28 cellular contexts compared by ENCODE assay signal in the genomic region with DNA sequence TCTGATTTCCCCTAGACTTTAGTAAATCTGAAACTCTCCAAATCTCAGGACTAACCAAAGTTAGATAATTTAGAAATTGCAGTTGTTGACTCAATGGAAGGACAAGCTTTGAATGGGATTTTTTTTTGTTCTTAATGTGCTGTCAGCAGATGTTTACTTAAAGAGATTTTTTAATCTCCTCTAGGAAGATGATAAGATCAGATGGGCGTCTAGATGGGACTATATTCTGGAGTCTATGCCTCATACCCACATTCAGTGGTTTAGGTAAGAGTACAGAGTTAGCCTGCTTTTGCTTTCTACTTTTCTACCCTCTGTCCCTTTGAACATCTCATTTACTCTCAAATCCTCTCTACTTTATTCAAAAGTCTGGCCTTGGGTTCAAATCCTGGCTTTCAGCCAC. TPM values are rescaled to one million over a fixed set of nuclear protein-coding genes. Genes with fewer than 3 reads are reported as not detected.
DNase-seq lines count a peak whose midpoint lies in the region; ATAC-seq and TF ChIP-seq lines count a peak whose summit lies in the region.
"Had no signal": no experiment of that assay in that cellular context is flagged by ENCODE, and none has a peak within 500 bp of the region (broad histone marks: within the 10 kb centered on the region; RNA-seq: fewer than 3 reads in every experiment).

No MANE protein-coding gene starts in this region.

- peaks cover 10% of the 10 kb centered on the region for H3K4me1 ChIP-seq in PC-9 (replicated peaks; ENCODE audit: insufficient read depth)
- H3K4me1 ChIP-seq: body of pancreas, Peyer's patch, prostate gland, sigmoid colon, testis, uterus had no signal

- peaks cover 14% of the 10 kb centered on the region for H4K20me1 ChIP-seq in PC-9 (ENCODE audit: insufficient read depth)

- peak; percentile 30 to 49 for ATAC-seq in activated naive CD4-positive, alpha-beta T cell treated with anti-CD3 and anti-CD28 coated beads, Interleukin-2, amount 50 U/mL, for 72 hours
- no peak for ATAC-seq in GM18861 (IDR thresholded peaks at IDR 0.05; ENCODE audit: unreplicated experiment)
- ATAC-seq: body of pancreas; left lobe of liver; stimulated activated naive B cell treated with anti-CD40 and anti-IgM and Interleukin-4, amounts not matched to agents 10 μg/mL and 1 μg/mL and 100 μg/mL, for 72 hours had no signal

- H3K4me3 ChIP-seq in PC-9 = no peak overlapping the region
- H3K4me3 ChIP-seq: BLaER1 treated with 17β-estradiol and CSF1 and Interleukin-3, amounts not matched to agents 10 nM and 100 nM; body of pancreas; GM23248; Peyer's patch; prostate gland; sigmoid colon; testis; uterus had no signal

- H3K9me3 ChIP-seq in PC-9 (ENCODE audit: insufficient read depth, low read depth) = no peaks in the 10 kb centered on the region
- H3K9me3 ChIP-seq: BLaER1 treated with 17β-estradiol and CSF1 and Interleukin-3, amounts not matched to agents 10 nM and 100 nM; body of pancreas; Peyer's patch; prostate gland; sigmoid colon; testis; uterus had no signal

- no peaks in the 10 kb centered on the region for H3K27me3 ChIP-seq in PC-9 (ENCODE audit: insufficient read depth, low read depth)
- H3K27me3 ChIP-seq: BLaER1 treated with 17β-estradiol and CSF1 and Interleukin-3, amounts not matched to agents 10 nM and 100 nM; body of pancreas; Peyer's patch; sigmoid colon; testis; uterus had no signal

- CTCF ChIA-PET in activated naive CD4-positive, alpha-beta T cell treated with anti-CD3 and anti-CD28 coated beads for 36 hours (lab: Charles Lee) = interaction anchor here (0.6 to 1.0 kb wide), 2 partner anchors 100 to 117 kb away, joined by 3 read pairs; no protein-coding TSS in a partner anchor
- CTCF ChIA-PET in PC-9 (lab: Charles Lee) = no interaction called here

- no peaks in the 10 kb centered on the region for H3K9me2 ChIP-seq in PC-9 (ENCODE audit: insufficient read depth)

- no peak overlapping the region for H2AFZ ChIP-seq in PC-9
- H2AFZ ChIP-seq: GM23248 had no signal

- H3F3A ChIP-seq in PC-9 (ENCODE audit: insufficient read depth, low read depth) = peaks cover 6% of the 10 kb centered on the region; the same call in 1 of the 2 replicates

- no peaks in the 10 kb centered on the region for H3K9me3 Mint-ChIP-seq in activated naive CD4-positive, alpha-beta T cell treated with anti-CD3 and anti-CD28 coated beads, Interleukin-2, amount 50 U/mL, for 72 hours
- no peaks in the 10 kb centered on the region for H3K9me3 Mint-ChIP-seq in activated naive CD4-positive, alpha-beta T cell treated with anti-CD3 and anti-CD28 coated beads for 36 hours
- no peaks in the 10 kb centered on the region for H3K9me3 Mint-ChIP-seq in stimulated activated naive CD8-positive, alpha-beta T cell treated with anti-CD3 and anti-CD28 coated beads, Interleukin-15, Interleukin-2, amounts not matched to agents 100 ng/mL and 50 ng/mL, for 24 hours
- H3K9me3 Mint-ChIP-seq: stimulated activated naive B cell treated with anti-CD40 and anti-IgM and Interleukin-4, amounts not matched to agents 10 μg/mL and 1 μg/mL and 100 μg/mL, for 72 hours had no signal

- H3K4me3 Mint-ChIP-seq in activated naive CD4-positive, alpha-beta T cell treated with anti-CD3 and anti-CD28 coated beads for 36 hours = no peak overlapping the region
- no peak overlapping the region for H3K4me3 Mint-ChIP-seq in stimulated activated naive CD8-positive, alpha-beta T cell treated with anti-CD3 and anti-CD28 coated beads, Interleukin-15, Interleukin-2, amounts not matched to agents 100 ng/mL and 50 ng/mL, for 24 hours
- H3K4me3 Mint-ChIP-seq: stimulated activated naive B cell treated with anti-CD40 and anti-IgM and Interleukin-4, amounts not matched to agents 10 μg/mL and 1 μg/mL and 100 μg/mL, for 72 hours had no signal

- H3K4me2 ChIP-seq in PC-9 = no peak overlapping the region
- H3K4me2 ChIP-seq: BLaER1 treated with 17β-estradiol and CSF1 and Interleukin-3, amounts not matched to agents 10 nM and 100 nM had no signal

- POLR2A ChIA-PET in PC-9 (lab: Charles Lee; ENCODE audit: unreplicated experiment) = no interaction called here

- no peaks in the 10 kb centered on the region for H3K27me3 Mint-ChIP-seq in activated naive CD4-positive, alpha-beta T cell treated with anti-CD3 and anti-CD28 coated beads for 36 hours (ENCODE audit: low read depth)
- H3K27me3 Mint-ChIP-seq in stimulated activated naive CD8-positive, alpha-beta T cell treated with anti-CD3 and anti-CD28 coated beads, Interleukin-15, Interleukin-2, amounts not matched to agents 100 ng/mL and 50 ng/mL, for 24 hours = no peaks in the 10 kb centered on the region
- H3K27me3 Mint-ChIP-seq: stimulated activated naive B cell treated with anti-CD40 and anti-IgM and Interleukin-4, amounts not matched to agents 10 μg/mL and 1 μg/mL and 100 μg/mL, for 72 hours had no signal

- peaks cover 36% of the 10 kb centered on the region for H3K4me1 Mint-ChIP-seq in activated naive CD4-positive, alpha-beta T cell treated with anti-CD3 and anti-CD28 coated beads for 36 hours (ENCODE audit: low read depth)
- peaks cover 34% of the 10 kb centered on the region for H3K4me1 Mint-ChIP-seq in stimulated activated naive CD8-positive, alpha-beta T cell treated with anti-CD3 and anti-CD28 coated beads, Interleukin-15, Interleukin-2, amounts not matched to agents 100 ng/mL and 50 ng/mL, for 24 hours (ENCODE audit: low read depth)

- no peak for DNase-seq in activated naive CD4-positive, alpha-beta T cell treated with anti-CD3 and anti-CD28 coated beads, Interleukin-2, amount 50 U/mL, for 72 hours (ENCODE audit: low spot score in 2 of 2)
- no peak for DNase-seq in activated naive CD4-positive, alpha-beta T cell treated with anti-CD3 and anti-CD28 coated beads for 36 hours
- DNase-seq in NCI-H82 treated with DMSO at 0.1 percent for 48 hours (lab: John Stamatoyannopoulos, UW; ENCODE audit: unreplicated experiment) (peak; percentile 72), dermis blood vessel endothelial cell (peak; percentile 7), PC-9 (no peak), posterior cingulate gyrus (no peak)
- DNase-seq: activated T-cell treated with anti-CD3 and anti-CD28 coated beads, Interleukin-2, amount 50 U/mL, for 48 hours; body of pancreas; Calu3; GM23248; hypothalamus; mesenchymal stem cell; NCI-H1105; NCI-H187 treated with DMSO at 0.1 percent for 48 hours; NCI-H524 treated with DMSO at 0.1 percent for 48 hours; Peyer's patch; SHP77 treated with DMSO at 0.1 percent for 48 hours; sigmoid colon; stimulated activated CD4-positive, alpha-beta T cell treated with anti-CD3 and anti-CD28 coated beads, Interleukin-4, amount 100 ng/mL, for 24 hours; stimulated activated naive B cell treated with anti-CD40 and anti-IgM and Interleukin-4, amounts not matched to agents 10 μg/mL and 1 μg/mL and 100 μg/mL, for 72 hours; SW 1271; testis; uterus had no signal

- H3K36me3 ChIP-seq in PC-9 (ENCODE audit: low read depth) = peaks cover 46% of the 10 kb centered on the region
- H3K36me3 ChIP-seq: prostate gland, uterus had no signal

- no peak for TF ChIP-seq CTCF in PC-9 (conservative IDR thresholded peaks at IDR 0.05)

- no TSS peak for BruUV-seq in PC-9 (replicated peaks; lab: Mats Ljungman, UMichigan)

- H3K27ac ChIP-seq in PC-9 = no peak overlapping the region
- H3K27ac ChIP-seq: BLaER1 treated with 17β-estradiol and CSF1 and Interleukin-3, amounts not matched to agents 10 nM and 100 nM; body of pancreas; GM23248; prostate gland; sigmoid colon; testis; uterus had no signal

- intact Hi-C loops in activated naive CD4-positive, alpha-beta T cell treated with anti-CD3 and anti-CD28 coated beads for 36 hours (cut with micrococcal nuclease) = no loop called here
- intact Hi-C loops in PC-9 (cut with micrococcal nuclease; ENCODE audit: unreplicated experiment) (no loop called here), posterior cingulate gyrus (cut with DNase I) (no loop called here)

- peaks cover 7 to 29% of the 10 kb centered on the region in 2 donors for H3K36me3 Mint-ChIP-seq in activated naive CD4-positive, alpha-beta T cell treated with anti-CD3 and anti-CD28 coated beads, Interleukin-2, amount 50 U/mL, for 72 hours
- H3K36me3 Mint-ChIP-seq in activated naive CD4-positive, alpha-beta T cell treated with anti-CD3 and anti-CD28 coated beads for 36 hours (ENCODE audit: low read depth) = peaks cover 38% of the 10 kb centered on the region
- peaks cover 59% of the 10 kb centered on the region for H3K36me3 Mint-ChIP-seq in stimulated activated naive CD8-positive, alpha-beta T cell treated with anti-CD3 and anti-CD28 coated beads, Interleukin-15, Interleukin-2, amounts not matched to agents 100 ng/mL and 50 ng/mL, for 24 hours (ENCODE audit: low read depth)

- no peak overlapping the region for H3K27ac Mint-ChIP-seq in activated naive CD4-positive, alpha-beta T cell treated with anti-CD3 and anti-CD28 coated beads, Interleukin-2, amount 50 U/mL, for 72 hours
- no peak overlapping the region for H3K27ac Mint-ChIP-seq in activated naive CD4-positive, alpha-beta T cell treated with anti-CD3 and anti-CD28 coated beads for 36 hours
- H3K27ac Mint-ChIP-seq in stimulated activated naive CD8-positive, alpha-beta T cell treated with anti-CD3 and anti-CD28 coated beads, Interleukin-15, Interleukin-2, amounts not matched to agents 100 ng/mL and 50 ng/mL, for 24 hours = peak overlapping the region; percentile 53
- H3K27ac Mint-ChIP-seq: stimulated activated naive B cell treated with anti-CD40 and anti-IgM and Interleukin-4, amounts not matched to agents 10 μg/mL and 1 μg/mL and 100 μg/mL, for 72 hours had no signal

- H3K79me2 ChIP-seq in PC-9 (ENCODE audit: low read depth) = no peaks in the 10 kb centered on the region

RNA-seq across cellular contexts. Expression of a gene that starts 39.3 kb away (rescaled TPM):
- 10 to 100 TPM; 44.0 to 49.0 TPM for total RNA-seq in activated naive CD4-positive, alpha-beta T cell treated with anti-CD3 and anti-CD28 coated beads, Interleukin-2, amount 50 U/mL, for 72 hours
- 10 to 100 TPM; 35.2 to 36.4 TPM for total RNA-seq in activated naive CD4-positive, alpha-beta T cell treated with anti-CD3 and anti-CD28 coated beads for 36 hours
- total RNA-seq in dermis blood vessel endothelial cell (153 and 165 TPM in 2 replicates), PC-9 (2021) (66.5 and 87.0 TPM in 2 replicates)

Comparison
In these comparisons a context has a peak if more than half of its experiments do, and no peak if none do; other contexts are left out.
1. DNase-seq: peak in NCI-H82 treated with DMSO at 0.1 percent for 48 hours (single experiment) and dermis blood vessel endothelial cell (single experiment); none in activated naive CD4-positive, alpha-beta T cell treated with anti-CD3 and anti-CD28 coated beads, Interleukin-2, amount 50 U/mL, for 72 hours (0 of 2), activated naive CD4-positive, alpha-beta T cell treated with anti-CD3 and anti-CD28 coated beads for 36 hours (single experiment), PC-9 (0 of 2) and posterior cingulate gyrus (0 of 10).